Comparison of ENCODE assay signal across 8 cellular contexts in the genomic region with DNA sequence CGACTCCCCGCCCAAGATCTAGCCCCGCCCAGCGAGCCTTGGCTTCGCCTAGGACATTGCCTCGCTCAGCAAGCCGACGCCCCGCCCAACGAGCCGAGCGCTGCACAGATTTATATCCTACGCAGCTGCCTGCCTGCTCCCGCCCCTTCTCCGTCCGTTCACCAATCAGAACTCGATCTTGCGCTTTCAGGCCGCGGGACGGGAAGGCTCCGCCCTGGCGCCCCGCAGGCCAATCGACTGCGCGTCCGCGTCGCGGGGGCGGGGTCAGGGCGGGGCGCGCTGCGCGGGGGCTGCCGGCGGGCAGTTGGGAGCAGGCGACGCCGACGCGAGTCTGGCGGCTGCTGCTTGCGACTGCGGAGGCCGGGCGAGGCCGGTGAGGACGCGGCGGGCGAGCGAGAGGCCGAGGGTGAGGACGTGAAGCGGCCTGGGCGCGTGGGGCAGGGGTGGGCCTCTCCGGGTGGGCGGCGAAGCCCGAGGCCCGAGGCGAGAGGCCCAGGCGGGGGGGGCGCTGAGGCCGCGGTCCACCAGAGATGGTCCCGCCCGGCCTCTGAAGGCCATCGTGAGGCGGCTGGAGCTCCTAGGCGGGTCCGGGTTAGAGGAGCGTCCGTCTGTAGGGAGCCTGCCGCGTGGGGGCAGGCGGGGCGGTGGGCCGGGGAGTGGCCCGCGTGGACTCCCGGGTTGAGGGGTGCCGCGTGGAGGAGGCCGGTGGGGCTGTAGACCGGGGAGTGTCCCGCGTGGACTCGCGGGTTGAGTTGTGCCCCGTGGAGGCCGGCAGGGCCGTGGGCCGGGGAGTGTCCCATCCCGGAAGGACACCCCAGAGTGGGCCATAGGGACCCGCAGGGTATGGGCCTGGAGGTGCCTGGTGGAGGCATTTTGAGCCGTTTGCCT. TPM values are rescaled to one million over a fixed set of nuclear protein-coding genes. Genes with fewer than 3 reads are reported as not detected.
DNase-seq lines count a peak whose midpoint lies in the region; ATAC-seq lines count a peak whose summit lies in the region.

A gene with protein sequence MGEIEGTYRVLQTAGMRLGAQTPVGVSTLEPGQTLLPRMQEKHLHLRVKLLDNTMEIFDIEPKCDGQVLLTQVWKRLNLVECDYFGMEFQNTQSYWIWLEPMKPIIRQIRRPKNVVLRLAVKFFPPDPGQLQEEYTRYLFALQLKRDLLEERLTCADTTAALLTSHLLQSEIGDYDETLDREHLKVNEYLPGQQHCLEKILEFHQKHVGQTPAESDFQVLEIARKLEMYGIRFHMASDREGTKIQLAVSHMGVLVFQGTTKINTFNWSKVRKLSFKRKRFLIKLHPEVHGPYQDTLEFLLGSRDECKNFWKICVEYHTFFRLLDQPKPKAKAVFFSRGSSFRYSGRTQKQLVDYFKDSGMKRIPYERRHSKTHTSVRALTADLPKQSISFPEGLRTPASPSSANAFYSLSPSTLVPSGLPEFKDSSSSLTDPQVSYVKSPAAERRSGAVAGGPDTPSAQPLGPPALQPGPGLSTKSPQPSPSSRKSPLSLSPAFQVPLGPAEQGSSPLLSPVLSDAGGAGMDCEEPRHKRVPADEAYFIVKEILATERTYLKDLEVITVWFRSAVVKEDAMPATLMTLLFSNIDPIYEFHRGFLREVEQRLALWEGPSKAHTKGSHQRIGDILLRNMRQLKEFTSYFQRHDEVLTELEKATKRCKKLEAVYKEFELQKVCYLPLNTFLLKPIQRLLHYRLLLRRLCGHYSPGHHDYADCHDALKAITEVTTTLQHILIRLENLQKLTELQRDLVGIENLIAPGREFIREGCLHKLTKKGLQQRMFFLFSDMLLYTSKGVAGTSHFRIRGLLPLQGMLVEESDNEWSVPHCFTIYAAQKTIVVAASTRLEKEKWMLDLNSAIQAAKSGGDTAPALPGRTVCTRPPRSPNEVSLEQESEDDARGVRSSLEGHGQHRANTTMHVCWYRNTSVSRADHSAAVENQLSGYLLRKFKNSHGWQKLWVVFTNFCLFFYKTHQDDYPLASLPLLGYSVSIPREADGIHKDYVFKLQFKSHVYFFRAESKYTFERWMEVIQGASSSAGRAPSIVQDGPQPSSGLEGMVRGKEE (plus strand): TSS at position 303 of the 888 bp plus-strand sequence. CDS start 16,823 bp downstream, outside the sequence.

- CTCF ChIA-PET in activated CD8-positive, alpha-beta memory T cell treated with anti-CD3 and anti-CD28 coated beads for 36 hours (lab: Charles Lee), result no interaction called here

- DNase-seq in COLO829 (ENCODE audit: low spot score), result peak; percentile 96
- peak; percentile 94 for DNase-seq in HT1080 (ENCODE audit: low read depth)
- peak; percentile 94 to 98 for DNase-seq in NOMO-1 (lab: John Stamatoyannopoulos, UW; ENCODE audit: unreplicated experiment in 2 of 2)
- DNase-seq in effector CD8-positive, alpha-beta T cell (lab: John Stamatoyannopoulos, UW), result peak; percentile 96
- peak; percentile 99 for DNase-seq in lung microvascular endothelial cell (ENCODE audit: low read depth in 2 of 2)
- peak; percentile 94 to 97 (median 97) for DNase-seq in stimulated activated CD4-positive, alpha-beta T cell treated with anti-CD3 and anti-CD28 coated beads, TNF-alpha, amount 100 ng/mL, for 4 hours (ENCODE audit: low read depth in 3 of 3)

- POLR2A ChIA-PET in activated CD8-positive, alpha-beta memory T cell treated with anti-CD3 and anti-CD28 coated beads for 36 hours (lab: Charles Lee), result interaction anchor here (0.6 kb wide), 1 partner anchor 229 kb away, joined by 4 read pairs; no protein-coding TSS in a partner anchor

- peak; percentile 81 for ATAC-seq in GM21367 (IDR thresholded peaks at IDR 0.05; ENCODE audit: unreplicated experiment)

RNA-seq across cellular contexts. Expression of the gene that starts here (rescaled TPM):
- 29.7 and 33.8 TPM in 2 replicates for total RNA-seq in HT1080 (2014; rRNA removed; shearing (Covaris generic))
- polyA plus RNA-seq in HT1080 (2015; cell fraction: cytosol; rRNA removed), result 15.5 and 18.6 TPM in 2 replicates
- polyA plus RNA-seq in HT1080 (2015; cell fraction: nucleus; rRNA removed), result 30.7 and 35.7 TPM in 2 replicates
- total RNA-seq in activated CD8-positive, alpha-beta memory T cell treated with anti-CD3 and anti-CD28 coated beads for 36 hours, result 10 to 100 TPM; 35.5 to 35.9 TPM
- total RNA-seq in lung microvascular endothelial cell, result 22.7 and 35.7 TPM in 2 replicates

Comparison
In these comparisons a context has a peak if more than half of its experiments do, and no peak if none do; other contexts are left out.
1. Peak in every context shown above with its lines: DNase-seq and ATAC-seq.